In genomic region chr6:41682497-41682961, GRCh38 we compare ENCODE assay signal across 8 cellular contexts. TPM values are rescaled to one million over a fixed set of nuclear protein-coding genes. Genes with fewer than 3 reads are reported as not detected.
DNase-seq lines count a peak whose midpoint lies in the region; ATAC-seq, FAIRE-seq and TF ChIP-seq lines count a peak whose summit lies in the region.

No MANE protein-coding gene starts in this region.

- H2AFZ ChIP-seq in PC-9 (no peak overlapping the region), endothelial cell of umbilical vein (ENCODE audit: low read depth, low read length) (peak overlapping the region; percentile 26)

- H3K9ac ChIP-seq in endothelial cell of umbilical vein (replicated peaks; ENCODE audit: extremely low read depth, insufficient read depth, low read length) (no peak overlapping the region), skeletal muscle satellite cell (ENCODE audit: low read depth, low read length) (peak overlapping the region; percentile 68)

- H3K9me2 ChIP-seq in PC-9 (ENCODE audit: insufficient read depth): no peaks in the 10 kb centered on the region

- FAIRE-seq in endothelial cell of umbilical vein (lab: Jason Lieb, UNC): no peak

- CTCF ChIA-PET in PC-9 (lab: Charles Lee) (interaction anchor here (0.7 to 1.8 kb wide), 4 partner anchors 25 to 315 kb away, joined by 3 to 10 read pairs (median 6); no protein-coding TSS in a partner anchor), endothelial cell of umbilical vein (lab: Charles Lee) (interaction anchor here (0.8 to 5.0 kb wide), 40 partner anchors 9 to 376 kb away, joined by 3 to 226 read pairs (median 6); no protein-coding TSS in a partner anchor)

- ATAC-seq in GM19035 (IDR thresholded peaks at IDR 0.05; ENCODE audit: unreplicated experiment) (no peak), HG03457 (IDR thresholded peaks at IDR 0.05; ENCODE audit: unreplicated experiment) (no peak), GM21737 (IDR thresholded peaks at IDR 0.05; ENCODE audit: unreplicated experiment) (no peak)

- BruUV-seq in PC-9 (replicated peaks; lab: Mats Ljungman, UMichigan) (no TSS peak), endothelial cell of umbilical vein (replicated peaks; lab: Mats Ljungman, UMichigan) (no TSS peak)

- H3K9me1 ChIP-seq in endothelial cell of umbilical vein (replicated peaks; ENCODE audit: control insufficient read depth, extremely low read depth, insufficient read depth, low read length): no peaks in the 10 kb centered on the region

- dilution Hi-C loops in endothelial cell of umbilical vein (cut with MboI; ENCODE audit: extremely low pct_ligation_motif_present, low sequenced_read_pairs): no loop called here

- H3K79me2 ChIP-seq in PC-9 (ENCODE audit: low read depth) (no peaks in the 10 kb centered on the region), endothelial cell of umbilical vein (ENCODE audit: control insufficient read depth, insufficient read depth, low read length) (no peaks in the 10 kb centered on the region)

- H3K27me3 ChIP-seq in PC-9 (ENCODE audit: insufficient read depth, low read depth): peaks cover 2% of the 10 kb centered on the region; the same call in 1 of the 2 replicates
- H3K27me3 ChIP-seq in endothelial cell of umbilical vein (ENCODE audit: control insufficient read depth in 2 of 2, insufficient read depth in 2 of 2, low read length in 2 of 2): no peaks in the 10 kb centered on the region
- H3K27me3 ChIP-seq in skeletal muscle satellite cell (ENCODE audit: control insufficient read depth, insufficient read depth, low read length): no peaks in the 10 kb centered on the region

- H3K4me2 ChIP-seq in PC-9 (no peak overlapping the region), endothelial cell of umbilical vein (ENCODE audit: insufficient read depth, low read length) (no peak overlapping the region), skeletal muscle satellite cell (ENCODE audit: low read length) (no peak overlapping the region)

- TF ChIP-seq CTCF in GM13977 (IDR thresholded peaks at IDR 0.05; ENCODE audit: extremely low read depth, insufficient read depth, missing control alignments) (no peak), PC-9 (conservative IDR thresholded peaks at IDR 0.05) (peak; percentile 37; the same call in 1 of the 2 replicates), endothelial cell of umbilical vein (IDR thresholded peaks at IDR 0.05; ENCODE audit: extremely low read depth in 1 of 2, insufficient read depth in 1 of 2, low read depth in 1 of 2, low read length in 2 of 2) (no peak)

- no peak overlapping the region for H3K27ac ChIP-seq in PC-9
- H3K27ac ChIP-seq in endothelial cell of umbilical vein (ENCODE audit: insufficient read depth, low read depth, low read length): no peak overlapping the region

- peaks cover 7% of the 10 kb centered on the region; the same call in 1 of the 2 replicates for H3K4me1 ChIP-seq in PC-9 (replicated peaks; ENCODE audit: insufficient read depth)
- peaks cover 8% of the 10 kb centered on the region for H3K4me1 ChIP-seq in endothelial cell of umbilical vein (ENCODE audit: control insufficient read depth, extremely low read depth, insufficient read depth, low read length)
- H3K4me1 ChIP-seq in skeletal muscle satellite cell (ENCODE audit: control insufficient read depth, insufficient read depth, low read length): peaks cover 10% of the 10 kb centered on the region

- in situ Hi-C loops in GM13977 (cut with MboI; ENCODE audit: low pct_unique_long_range_greater_than_20kb, low sequenced_read_pairs, unreplicated experiment): no loop called here

- H4K20me1 ChIP-seq in PC-9 (ENCODE audit: insufficient read depth) (no peaks in the 10 kb centered on the region), endothelial cell of umbilical vein (replicated peaks; ENCODE audit: control insufficient read depth, extremely low read depth, insufficient read depth, low read length) (no peaks in the 10 kb centered on the region)

- H3K9me3 ChIP-seq in PC-9 (ENCODE audit: insufficient read depth, low read depth) (no peaks in the 10 kb centered on the region), endothelial cell of umbilical vein (replicated peaks; ENCODE audit: control insufficient read depth, insufficient read depth, low read length) (no peaks in the 10 kb centered on the region), skeletal muscle satellite cell (replicated peaks; ENCODE audit: low read length) (no peaks in the 10 kb centered on the region)

- H3F3A ChIP-seq in PC-9 (ENCODE audit: insufficient read depth, low read depth): 0 out of 2 replicates have a peak, but pooled peaks cover 3% of the 10 kb centered on the region

- DNase-seq in GM13977 (ENCODE audit: low spot score) (peak; percentile 53), PC-9 (no peak), endothelial cell of umbilical vein (ENCODE audit: low read depth, low spot score) (no peak), occipital lobe (lab: John Stamatoyannopoulos, UW) (no peak)

- no peaks in the 10 kb centered on the region for H3K36me3 ChIP-seq in PC-9 (ENCODE audit: low read depth)
- H3K36me3 ChIP-seq in endothelial cell of umbilical vein (ENCODE audit: control insufficient read depth in 2 of 2, extremely low read depth in 1 of 2, insufficient read depth in 2 of 2, low read length in 2 of 2): no peaks in the 10 kb centered on the region
- H3K36me3 ChIP-seq in skeletal muscle satellite cell (ENCODE audit: insufficient read depth, low read length): no peaks in the 10 kb centered on the region

- intact Hi-C loops in PC-9 (cut with micrococcal nuclease; ENCODE audit: unreplicated experiment) (loop anchor here (1.0 to 5.0 kb wide), 6 partner anchors 79 to 375 kb away; no protein-coding TSS in a partner anchor), endothelial cell of umbilical vein (cut with micrococcal nuclease) (loop anchor here (1.0 to 2.0 kb wide), 5 partner anchors 26 to 219 kb away; no protein-coding TSS in a partner anchor)

- POLR2A ChIA-PET in PC-9 (lab: Charles Lee; ENCODE audit: unreplicated experiment): interaction anchor here (0.7 kb wide), 1 partner anchor 15 kb away, joined by 40 read pairs; no protein-coding TSS in a partner anchor
- POLR2A ChIA-PET in endothelial cell of umbilical vein (lab: Charles Lee): interaction anchor here (0.7 to 1.0 kb wide), 2 partner anchors 80 to 237 kb away, joined by 4 read pairs; no protein-coding TSS in a partner anchor

- H3K4me3 ChIP-seq in PC-9 (no peak overlapping the region), endothelial cell of umbilical vein (replicated peaks in 1 of 3; ENCODE audit: insufficient read depth in 1 of 3, low read depth in 1 of 3, low read length in 3 of 3) (no peak overlapping the region), skeletal muscle satellite cell (ENCODE audit: low read length) (no peak overlapping the region)

- no peak for TF ChIP-seq POLR2A in endothelial cell of umbilical vein (IDR thresholded peaks at IDR 0.05; ENCODE audit: low read depth, low read length)

TF ChIP-seq in endothelial cell of umbilical vein, 7 proteins besides CTCF, POLR2A, EP300 and RAD21:
- TF ChIP-seq FOS (IDR thresholded peaks at IDR 0.05; ENCODE audit: borderline replicate concordance, insufficient read depth, low read length) (no peak), GATA2 (IDR thresholded peaks at IDR 0.05; ENCODE audit: insufficient read depth, insufficient read length, low read depth, low read length) (no peak), POLR2AphosphoS5 (IDR thresholded peaks at IDR 0.05; ENCODE audit: insufficient read depth, low read depth, low read length) (no peak), MAX (IDR thresholded peaks at IDR 0.05; ENCODE audit: insufficient read depth, insufficient read length) (no peak), JUN (IDR thresholded peaks at IDR 0.05; ENCODE audit: borderline replicate concordance, insufficient read depth, insufficient read length, low read depth) (no peak), MYC (IDR thresholded peaks at IDR 0.05; ENCODE audit: low read depth, low read length) (no peak), EZH2 (IDR thresholded peaks at IDR 0.05; ENCODE audit: borderline replicate concordance, low read depth, low read length, severe bottlenecking) (no peak)

RNA-seq across cellular contexts. Expression of gene MDFI, which starts 44.3 kb away (rescaled TPM):
- 19.4 and 22.6 TPM in 2 replicates for total RNA-seq in PC-9 (2021)
- total RNA-seq in endothelial cell of umbilical vein: 32.4 and 45.8 TPM in 2 replicates
- 74.1 and 81.6 TPM in 2 replicates for polyA plus RNA-seq in endothelial cell of umbilical vein
- polyA plus RNA-seq in endothelial cell of umbilical vein (2011; cell fraction: cytosol; rRNA removed): 60.0 and 83.2 TPM in 2 replicates
- polyA plus RNA-seq in endothelial cell of umbilical vein (2011; cell fraction: nucleus; rRNA removed): 54.1 and 56.1 TPM in 2 replicates
- polyA plus RNA-seq in endothelial cell of umbilical vein (2012): 20.0 and 24.3 TPM in 2 replicates
- 17.4 and 25.5 TPM in 2 replicates for polyA minus RNA-seq in endothelial cell of umbilical vein
- not detected for polyA minus RNA-seq in endothelial cell of umbilical vein (2011; cell fraction: cytosol; rRNA and poly(A)+ RNA removed)
- polyA minus RNA-seq in endothelial cell of umbilical vein (2011; cell fraction: nucleus; rRNA and poly(A)+ RNA removed): 8.0 and 14.1 TPM in 2 replicates
- total RNA-seq in skeletal muscle satellite cell (2012; rRNA removed): 0.44 and 5.3 TPM in 2 replicates
- total RNA-seq in occipital lobe: 11.7 TPM

RNA-seq across cellular contexts. Expression of gene TFEB, which starts 52.9 kb away (rescaled TPM):
- total RNA-seq in PC-9 (2021) (7.3 and 8.6 TPM in 2 replicates), endothelial cell of umbilical vein (4.9 and 5.5 TPM in 2 replicates), occipital lobe (3.4 TPM)
- 6.6 and 8.4 TPM in 2 replicates for polyA plus RNA-seq in endothelial cell of umbilical vein
- 3.7 and 4.9 TPM in 2 replicates for polyA plus RNA-seq in endothelial cell of umbilical vein (2011; cell fraction: cytosol; rRNA removed)
- 3.6 and 4.2 TPM in 2 replicates for polyA plus RNA-seq in endothelial cell of umbilical vein (2011; cell fraction: nucleus; rRNA removed)
- polyA plus RNA-seq in endothelial cell of umbilical vein (2012): 4.1 and 5.2 TPM in 2 replicates
- 4.0 and 4.9 TPM in 2 replicates for polyA minus RNA-seq in endothelial cell of umbilical vein
- polyA minus RNA-seq in endothelial cell of umbilical vein (2011; cell fraction: cytosol; rRNA and poly(A)+ RNA removed): 8.7 TPM
- polyA minus RNA-seq in endothelial cell of umbilical vein (2011; cell fraction: nucleus; rRNA and poly(A)+ RNA removed): 3.2 TPM in 2 replicates
- 2.0 TPM in 2 replicates for total RNA-seq in skeletal muscle satellite cell (2012; rRNA removed)
